13 cellular contexts compared by ENCODE assay signal in genomic region chr7:6257602-6258001, GRCh38. TPM values are rescaled to one million over a fixed set of nuclear protein-coding genes. Genes with fewer than 3 reads are reported as not detected.
DNase-seq lines count a peak whose midpoint lies in the region; ATAC-seq and TF ChIP-seq lines count a peak whose summit lies in the region.
"Had no signal": no experiment of that assay in that cellular context is flagged by ENCODE, and none has a peak within 500 bp of the region (broad histone marks: within the 10 kb centered on the region; RNA-seq: fewer than 3 reads in every experiment).

No MANE protein-coding gene starts in this region.

- H3K36me3 ChIP-seq in adipocyte (ENCODE audit: control insufficient read depth, insufficient read depth, low read length, severe bottlenecking) (no peaks in the 10 kb centered on the region), upper lobe of right lung (no peaks in the 10 kb centered on the region)
- H3K36me3 ChIP-seq: prostate gland had no signal

- intact Hi-C loops in upper lobe of right lung (cut with DNase I): no loop called here

- ATAC-seq in upper lobe of right lung: no peak
- no peak for ATAC-seq in HG03280 (IDR thresholded peaks at IDR 0.05; ENCODE audit: unreplicated experiment)

- H3K4me1 ChIP-seq in adipocyte (ENCODE audit: control insufficient read depth, insufficient read depth, low read length) (peaks cover 90% of the 10 kb centered on the region), upper lobe of right lung (peaks cover 58% of the 10 kb centered on the region)

- H3K27ac Mint-ChIP-seq in HFFc6 (peak overlapping the region; percentile 94), mesothelial cell of epicardium (peak overlapping the region; percentile 87)

- H3K9me3 Mint-ChIP-seq in HFFc6 (no peaks in the 10 kb centered on the region), mesothelial cell of epicardium (no peaks in the 10 kb centered on the region)
- H3K9me3 Mint-ChIP-seq: stimulated activated naive CD8-positive, alpha-beta T cell treated with anti-CD3 and anti-CD28 coated beads, Interleukin-15, Interleukin-2, amounts not matched to agents 100 ng/mL and 50 ng/mL, for 24 hours had no signal

- peak overlapping the region; percentile 74; the same call in 1 of the 2 replicates for H3K4me3 Mint-ChIP-seq in HFFc6
- no peak overlapping the region for H3K4me3 Mint-ChIP-seq in mesothelial cell of epicardium

- H3K4me3 ChIP-seq in adipocyte (ENCODE audit: low read length) (peak overlapping the region; percentile 40), upper lobe of right lung (no peak overlapping the region)
- H3K4me3 ChIP-seq: hepatocyte, prostate gland had no signal

- H3K27me3 ChIP-seq in adipocyte (replicated peaks; ENCODE audit: control insufficient read depth, insufficient read depth, low read length) (no peaks in the 10 kb centered on the region), upper lobe of right lung (no peaks in the 10 kb centered on the region)
- H3K27me3 ChIP-seq: hepatocyte had no signal

- H3K9me3 ChIP-seq in adipocyte (ENCODE audit: control insufficient read depth, low read length) (no peaks in the 10 kb centered on the region), upper lobe of right lung (no peaks in the 10 kb centered on the region)
- H3K9me3 ChIP-seq: prostate gland had no signal

- H3K27me3 Mint-ChIP-seq in HFFc6 (ENCODE audit: insufficient read depth) (no peaks in the 10 kb centered on the region), mesothelial cell of epicardium (ENCODE audit: low read depth) (no peaks in the 10 kb centered on the region)

- DNase-seq in HFFc6 (no peak), adipocyte (ENCODE audit: low read depth) (no peak), mesothelial cell of epicardium (ENCODE audit: low spot score in 2 of 2, unreplicated experiment in 2 of 2) (no peak), upper lobe of right lung (no peak), substantia nigra (lab: John Stamatoyannopoulos, UW) (no peak)
- no peak for DNase-seq in stimulated activated CD4-positive, alpha-beta T cell treated with anti-CD3 and anti-CD28 coated beads, Interleukin-4, amount 100 ng/mL, for 1 hour
- DNase-seq: Calu3, NCI-H1105 had no signal

- H3K27ac ChIP-seq in upper lobe of right lung: peak overlapping the region; percentile 56
- H3K27ac ChIP-seq in substantia nigra (ENCODE audit: low read depth, low read length, poor library complexity, severe bottlenecking): no peak overlapping the region
- H3K27ac ChIP-seq: RWPE1 had no signal

- H3K4me1 Mint-ChIP-seq in HFFc6 (ENCODE audit: low read depth) (peaks cover 89% of the 10 kb centered on the region), mesothelial cell of epicardium (peaks cover 63% of the 10 kb centered on the region)

- TF ChIP-seq CTCF in HFFc6 (IDR thresholded peaks at IDR 0.05) (no peak), mesothelial cell of epicardium (IDR thresholded peaks at IDR 0.05; ENCODE audit: unreplicated experiment) (no peak), upper lobe of right lung (IDR thresholded peaks at IDR 0.05) (no peak)

- no peaks in the 10 kb centered on the region for H3K36me3 Mint-ChIP-seq in HFFc6 (ENCODE audit: low read depth)
- no peaks in the 10 kb centered on the region for H3K36me3 Mint-ChIP-seq in mesothelial cell of epicardium

- H3K9ac ChIP-seq in adipocyte (ENCODE audit: low read length): no peak overlapping the region

RNA-seq across cellular contexts. Expression of gene CYTH3, which starts 14.8 kb away (rescaled TPM):
- total RNA-seq in HFFc6 (2021; fragmentation: NEBNext Ultra II Directional; extraction: Animal tissue kit (Norgen Biotek cat#: 25700)): 10 to 100 TPM; 38.6 to 53.6 (median 47.9) TPM
- 28.3 to 29.9 TPM (median 29.2 TPM) in 3 replicates for total RNA-seq in mesothelial cell of epicardium
- total RNA-seq in upper lobe of right lung: 27.5 TPM
